Comparison of ENCODE assay signal across 1 cellular context in the genomic region with DNA sequence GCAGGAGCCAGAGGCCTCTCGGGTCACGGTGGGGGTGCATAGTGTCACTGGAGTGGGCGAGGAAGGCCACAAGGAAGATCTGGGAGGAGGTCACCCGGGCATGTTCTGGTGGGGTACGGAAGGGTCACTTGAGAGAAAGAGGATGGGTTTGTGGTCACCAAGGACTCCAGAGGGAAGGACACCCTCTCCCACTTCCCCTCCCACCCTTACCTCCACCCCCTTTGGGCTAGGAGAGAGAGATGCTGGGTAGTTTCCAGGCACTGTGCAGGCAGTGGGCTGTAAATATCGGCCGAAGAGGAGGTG.
TF ChIP-seq lines count a peak whose summit lies in the region.

No MANE protein-coding gene starts in this region.

TF ChIP-seq in A549, 52 proteins besides CTCF, POLR2A, EP300 and RAD21:
- TF ChIP-seq RARB (CRISPR knock-in tag; IDR thresholded peaks at IDR 0.05) (no peak), KDM5A (IDR thresholded peaks at IDR 0.05) (no peak), ELK1 (IDR thresholded peaks at IDR 0.05; ENCODE audit: low read depth, low read length) (no peak), SREBF2 (IDR thresholded peaks at IDR 0.05) (no peak), EHMT2 (IDR thresholded peaks at IDR 0.05; ENCODE audit: low read depth) (no peak), NFE2L2 (conservative IDR thresholded peaks at IDR 0.05; ENCODE audit: low read length) (no peak), HEYL (CRISPR knock-in tag; IDR thresholded peaks at IDR 0.05) (no peak)
TF ChIP-seq in A549: peak in this region for 0.
